Comparison of ENCODE assay signal across 19 cellular contexts in genomic region chrX:38379088-38379487, GRCh38. TPM values are rescaled to one million over a fixed set of nuclear protein-coding genes. Genes with fewer than 3 reads are reported as not detected.
"Had no signal": no experiment of that assay in that cellular context is flagged by ENCODE, and none has a peak within 500 bp of the region (broad histone marks: within the 10 kb centered on the region; RNA-seq: fewer than 3 reads in every experiment).

No MANE protein-coding gene starts in this region.

- H3K27me3 ChIP-seq: hepatocyte had no signal

- H3K4me1 ChIP-seq: stomach had no signal

- DNase-seq: activated CD4-positive, alpha-beta T cell treated with anti-CD3 and anti-CD28 coated beads for 48 hours; activated naive CD4-positive, alpha-beta T cell; activated naive CD8-positive, alpha-beta T cell treated with anti-CD3 and anti-CD28 coated beads, Interleukin-2, amount 50 U/mL, for 24 hours; caudate nucleus; effector CD4-positive, alpha-beta T cell; mesendoderm; nephron progenitor cell; stimulated activated CD4-positive, alpha-beta T cell treated with anti-CD3 and anti-CD28 coated beads, Interleukin-15, amount 100 ng/mL, for 24 hours; stimulated activated CD4-positive, alpha-beta T cell treated with anti-CD3 and anti-CD28 coated beads, Interleukin-4, amount 100 ng/mL, for 24 hours; stomach; T1000 had no signal

- H3K27ac ChIP-seq: coronary artery, hepatocyte, stomach had no signal

- H3K36me3 ChIP-seq: stomach had no signal

- H3K9me3 ChIP-seq: stomach had no signal

- H3K4me3 ChIP-seq: coronary artery, hepatocyte, stomach had no signal

- ATAC-seq: activated naive CD8-positive, alpha-beta T cell treated with anti-CD3 and anti-CD28 coated beads, Interleukin-2, amount 50 U/mL, for 24 hours had no signal

RNA-seq across cellular contexts. Expression of gene OTC, which starts 26.7 kb away (rescaled TPM):
- total RNA-seq: activated T-helper 1 cell treated with anti-CD3 and anti-CD28 coated beads, Interleukin-12 subunit alpha, Interleukin-12 subunit beta, Interleukin-2, Interleukin-4 antibody, amounts not matched to agents 30 ng/mL and 10 ng/mL and 1 ng/mL, durations not matched to agents 14 hours and 24 hours and 36 hours; endothelial cell of umbilical vein; fibroblast of lung; kidney epithelial cell; osteocyte; skeletal muscle tissue had no signal
